Comparison of ENCODE assay signal across 19 cellular contexts in the genomic region with DNA sequence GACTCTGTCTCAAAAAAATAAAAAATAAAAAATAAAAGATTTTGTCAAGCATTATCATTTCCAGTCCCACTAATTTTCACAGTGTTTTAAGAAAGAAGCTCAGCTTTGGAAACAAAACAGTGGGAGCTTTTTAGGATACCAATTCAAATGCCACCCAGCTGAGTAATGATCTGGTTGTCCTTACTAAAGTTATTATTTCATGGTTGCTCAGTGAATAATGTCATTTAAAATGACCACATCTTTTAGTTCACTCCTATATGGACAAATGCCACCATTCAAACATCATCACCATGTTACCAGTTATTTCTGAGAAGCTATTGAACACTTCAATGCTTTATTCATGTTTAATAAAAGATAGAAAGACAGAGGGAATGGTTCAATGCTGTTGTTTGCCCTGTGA.
DNase-seq lines count a peak whose midpoint lies in the region; ATAC-seq and TF ChIP-seq lines count a peak whose summit lies in the region.
"Had no signal": no experiment of that assay in that cellular context is flagged by ENCODE, and none has a peak within 500 bp of the region (broad histone marks: within the 10 kb centered on the region; RNA-seq: fewer than 3 reads in every experiment).

No MANE protein-coding gene starts in this region.

- no peak overlapping the region for H2BK12ac ChIP-seq in H9 (ENCODE audit: insufficient read length, low read depth, low read length)

- no peak overlapping the region for H2BK20ac ChIP-seq in H9 (ENCODE audit: low read depth, low read length, poor library complexity, severe bottlenecking)

- no peak overlapping the region for H3T11ph ChIP-seq in H9 (ENCODE audit: low read length)

- H3K36me3 Mint-ChIP-seq in H9 (ENCODE audit: insufficient read depth in 1 of 3, low read depth in 3 of 3) = no peaks in the 10 kb centered on the region
- H3K36me3 Mint-ChIP-seq: CD4-positive, alpha-beta memory T cell; IgD-negative memory B cell had no signal

- H3K4me3 ChIP-seq in AG10803 (ENCODE audit: low read length) = no peak overlapping the region
- H3K4me3 ChIP-seq: GM12878 had no signal

- no peak overlapping the region for H3K9ac ChIP-seq in H9 (ENCODE audit: extremely low read depth, insufficient read length, low read length)
- H3K9ac ChIP-seq: KMS-11 had no signal

- peak; percentile 35 for DNase-seq in AG10803 (ENCODE audit: low read depth)
- DNase-seq in GM04503 (ENCODE audit: low read depth) = peak; percentile 18
- DNase-seq in NCI-H69 (lab: John Stamatoyannopoulos, UW) = peak; percentile 39
- DNase-seq in fibroblast of peridontal ligament (ENCODE audit: extremely low read depth) = peak; percentile 9
- no peak for DNase-seq in H9
- no peak for DNase-seq in glomerular visceral epithelial cell (ENCODE audit: extremely low spot score)
- DNase-seq: 8988T; BE2C; CD4-positive, alpha-beta memory T cell; COR-L47; DMS153; DMS79 treated with DMSO at 0.1 percent for 48 hours; GDM1 had no signal

- no peak overlapping the region for H3K18ac ChIP-seq in H9 (ENCODE audit: insufficient read length, low read depth, low read length)

- H2BK15ac ChIP-seq in H9 (ENCODE audit: low read depth, low read length) = no peak overlapping the region

- no peaks in the 10 kb centered on the region for H3K4me1 Mint-ChIP-seq in H9
- H3K4me1 Mint-ChIP-seq: CD4-positive, alpha-beta memory T cell; IgD-negative memory B cell had no signal

- H3K56ac ChIP-seq in H9 (ENCODE audit: insufficient read length, low read depth, low read length) = no peak overlapping the region

- no peaks in the 10 kb centered on the region for H3K27me3 ChIP-seq in H9 (ENCODE audit: insufficient read depth, low read length)
- H3K27me3 ChIP-seq: BE2C had no signal

- no peak for TF ChIP-seq CTCF in AG10803 (conservative IDR thresholded peaks at IDR 0.05; ENCODE audit: low read length)
- no peak for TF ChIP-seq CTCF in H9 (conservative IDR thresholded peaks at IDR 0.05)

- H3K14ac ChIP-seq in H9 (ENCODE audit: insufficient read depth, low read length) = no peak overlapping the region

- no peak overlapping the region for H2BK120ac ChIP-seq in H9 (ENCODE audit: low read depth, low read length, poor library complexity, severe bottlenecking)

- no peaks in the 10 kb centered on the region for H3K79me1 ChIP-seq in H9 (ENCODE audit: insufficient read depth, low read depth, low read length, poor library complexity, severe bottlenecking)

- H4K5ac ChIP-seq in H9 (ENCODE audit: insufficient read length, low read depth, low read length) = no peak overlapping the region

- no peaks in the 10 kb centered on the region for H3K23me2 ChIP-seq in H9 (ENCODE audit: insufficient read length, low read depth, low read length, poor library complexity, severe bottlenecking)

- no peaks in the 10 kb centered on the region for H3K79me2 ChIP-seq in H9 (ENCODE audit: insufficient read depth, low read length)

- no peaks in the 10 kb centered on the region for H4K20me1 ChIP-seq in H9 (ENCODE audit: control insufficient read depth, insufficient read depth, insufficient read length)

- H3K9me3 ChIP-seq in H9 (ENCODE audit: control insufficient read depth, low read depth, low read length) = no peaks in the 10 kb centered on the region
- H3K9me3 ChIP-seq: BE2C had no signal

- no peak overlapping the region for H3K27ac Mint-ChIP-seq in H9
- H3K27ac Mint-ChIP-seq: CD4-positive, alpha-beta memory T cell; IgD-negative memory B cell had no signal

- no peaks in the 10 kb centered on the region for H3K27me3 Mint-ChIP-seq in H9 (ENCODE audit: low read depth)
- H3K27me3 Mint-ChIP-seq: CD4-positive, alpha-beta memory T cell had no signal

- no peak overlapping the region for H4K91ac ChIP-seq in H9 (ENCODE audit: insufficient read length, low read depth, low read length)

- H2AK5ac ChIP-seq in H9 (ENCODE audit: insufficient read length, low read length) = no peak overlapping the region

- no peak overlapping the region for H3K23ac ChIP-seq in H9 (ENCODE audit: insufficient read length, low read depth, low read length)

- H4K8ac ChIP-seq in H9 (replicated peaks; ENCODE audit: insufficient read length, low read depth, low read length) = no peak overlapping the region

- H3K27ac ChIP-seq in H9 (ENCODE audit: insufficient read length, low read depth, low read length) = no peak overlapping the region
- H3K27ac ChIP-seq: C4-2B, KMS-11 had no signal

- no peak overlapping the region for H3K4me3 Mint-ChIP-seq in H9
- H3K4me3 Mint-ChIP-seq: CD4-positive, alpha-beta memory T cell; IgD-negative memory B cell had no signal

- H3K4ac ChIP-seq in H9 (ENCODE audit: low read depth, low read length) = no peak overlapping the region

- H2BK5ac ChIP-seq in H9 (ENCODE audit: insufficient read length, low read length) = no peak overlapping the region

- ATAC-seq in GM21381 (IDR thresholded peaks at IDR 0.05; ENCODE audit: unreplicated experiment) (no peak), GM18498 (IDR thresholded peaks at IDR 0.05; ENCODE audit: unreplicated experiment) (no peak)
- ATAC-seq: GM12878 had no signal

- H3K4me1 ChIP-seq in H9 (ENCODE audit: insufficient read depth, low read length) = no peaks in the 10 kb centered on the region
- H3K4me1 ChIP-seq: BE2C had no signal

- no peaks in the 10 kb centered on the region; a peak in 1 of 5 replicates for H3K9me3 Mint-ChIP-seq in H9

- no peak overlapping the region for H3K4me2 ChIP-seq in H9 (ENCODE audit: insufficient read depth, insufficient read length, low read length)
- H3K4me2 ChIP-seq: KMS-11 had no signal

- H2AFZ ChIP-seq in H9 (ENCODE audit: low read length) = no peak overlapping the region

Comparison
In these comparisons a context has a peak if more than half of its experiments do, and no peak if none do; other contexts are left out.
1. DNase-seq: peak in AG10803 (single experiment), GM04503 (single experiment), NCI-H69 (single experiment) and fibroblast of peridontal ligament (single experiment); none in H9 (single experiment) and glomerular visceral epithelial cell (single experiment).